ENCODE assay signal across 12 cellular contexts in the genomic region with DNA sequence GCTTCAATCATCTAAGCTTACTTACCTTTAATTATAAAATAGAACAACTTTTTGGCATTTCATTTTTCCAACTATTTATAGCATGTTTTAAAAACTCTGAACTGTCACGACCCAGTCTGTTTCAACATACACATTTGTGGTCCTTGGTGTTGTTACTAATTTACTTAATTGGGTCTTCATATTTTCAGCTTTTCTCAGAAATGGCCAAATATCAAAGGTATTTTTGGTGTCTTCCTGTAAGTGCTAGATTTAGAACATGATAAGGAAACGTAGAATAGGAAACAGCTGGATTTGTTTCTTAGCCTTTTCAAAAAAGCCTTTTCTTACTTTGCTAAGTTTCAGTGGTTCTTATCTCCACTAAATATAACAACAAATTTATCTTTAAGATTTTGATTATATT. TPM values are rescaled to one million over a fixed set of nuclear protein-coding genes. Genes with fewer than 3 reads are reported as not detected.
DNase-seq lines count a peak whose midpoint lies in the region; ATAC-seq, FAIRE-seq and TF ChIP-seq lines count a peak whose summit lies in the region.
"Had no signal": no experiment of that assay in that cellular context is flagged by ENCODE, and none has a peak within 500 bp of the region (broad histone marks: within the 10 kb centered on the region; RNA-seq: fewer than 3 reads in every experiment).

No MANE protein-coding gene starts in this region.

- H3K9me3 ChIP-seq in heart left ventricle (peaks cover 0 to 5% (median 0%) of the 10 kb centered on the region in 12 donors), left lung (no peaks in the 10 kb centered on the region), upper lobe of left lung (no peaks in the 10 kb centered on the region)

- H3K36me3 Mint-ChIP-seq in activated T-helper 17 cell treated with anti-CD3 and anti-CD28 coated beads, Interleukin-2, amount 50 U/mL, for 72 hours (ENCODE audit: low read depth) = peaks cover 7% of the 10 kb centered on the region

- H3K9me3 Mint-ChIP-seq in activated T-helper 17 cell treated with anti-CD3 and anti-CD28 coated beads, Interleukin-2, amount 50 U/mL, for 72 hours = no peaks in the 10 kb centered on the region

- no peaks in the 10 kb centered on the region for H3K27me3 Mint-ChIP-seq in activated T-helper 17 cell treated with anti-CD3 and anti-CD28 coated beads, Interleukin-2, amount 50 U/mL, for 72 hours
- H3K27me3 Mint-ChIP-seq: naive B cell had no signal

- intact Hi-C loops in heart left ventricle (cut with DNase I) (loop anchor here in 9 of 10 donors (5.0 to 10.0 kb wide), 7 partner anchors 93 to 181 kb away; no protein-coding TSS in a partner anchor), left cardiac atrium (cut with DNase I) (no loop called here), left lung (cut with DNase I) (loop anchor here in 1 of 2 donors (10.0 kb wide), 1 partner anchor 173 kb away; no protein-coding TSS in a partner anchor)

- H3K4me1 ChIP-seq in heart left ventricle = peaks cover 3 to 85% (median 42%) of the 10 kb centered on the region in 12 donors
- H3K4me1 ChIP-seq in left lung = peaks cover 33 to 62% of the 10 kb centered on the region in 2 donors
- H3K4me1 ChIP-seq in upper lobe of left lung = peaks cover 29 to 68% (median 44%) of the 10 kb centered on the region in 4 donors

- TF ChIP-seq CTCF in heart left ventricle (IDR thresholded peaks at IDR 0.05) (no peak), left lung (IDR thresholded peaks at IDR 0.05) (no peak), upper lobe of left lung (IDR thresholded peaks at IDR 0.05) (no peak)

- H3K27ac Mint-ChIP-seq in activated T-helper 17 cell treated with anti-CD3 and anti-CD28 coated beads, Interleukin-2, amount 50 U/mL, for 72 hours = peak overlapping the region; percentile 80

- TF ChIP-seq POLR2A in heart left ventricle (IDR thresholded peaks at IDR 0.05) (no peak), upper lobe of left lung (IDR thresholded peaks at IDR 0.05) (no peak), H54 (IDR thresholded peaks at IDR 0.05; ENCODE audit: low read depth, low read length) (no peak)

- H3K36me3 ChIP-seq in heart left ventricle = no peaks in the 10 kb centered on the region
- H3K36me3 ChIP-seq in left lung = peaks cover 0 to 2% of the 10 kb centered on the region in 2 donors
- no peaks in the 10 kb centered on the region for H3K36me3 ChIP-seq in upper lobe of left lung
- H3K36me3 ChIP-seq: cardiac muscle cell had no signal

- no peak for TF ChIP-seq EP300 in upper lobe of left lung (IDR thresholded peaks at IDR 0.05)

- H3K27me3 ChIP-seq in heart left ventricle = no peaks in the 10 kb centered on the region
- no peaks in the 10 kb centered on the region for H3K27me3 ChIP-seq in left lung
- no peaks in the 10 kb centered on the region for H3K27me3 ChIP-seq in upper lobe of left lung
- H3K27me3 ChIP-seq: cardiac muscle cell had no signal

- peaks cover 36% of the 10 kb centered on the region for H3K4me1 Mint-ChIP-seq in activated T-helper 17 cell treated with anti-CD3 and anti-CD28 coated beads, Interleukin-2, amount 50 U/mL, for 72 hours

- DNase-seq in heart left ventricle (no peak), left cardiac atrium (no peak), left lung (no peak), upper lobe of left lung (no peak), NCI-H1092 (lab: John Stamatoyannopoulos, UW) (no peak), H54 (ENCODE audit: insufficient read length, low spot score) (no peak)
- DNase-seq: activated CD8-positive, alpha-beta memory T cell treated with anti-CD3 and anti-CD28 coated beads, Interleukin-2, amount 50 U/mL, for 48 hours; stimulated activated CD4-positive, alpha-beta T cell treated with anti-CD3 and anti-CD28 coated beads, Interleukin-4, amount 100 ng/mL, for 24 hours had no signal

- WGBS in heart left ventricle, 4 donors = 24 to 40% (median 32%) methylated on average over 2 of the region's 2 CpGs
- 25 to 28% methylated on average over 2 of the region's 2 CpGs for WGBS in upper lobe of left lung, 2 donors

- H3K27ac ChIP-seq in heart left ventricle = peak overlapping the region; percentile 7 to 94 (median 72)
- H3K27ac ChIP-seq in left lung = peak overlapping the region; percentile 48 to 60
- H3K27ac ChIP-seq in upper lobe of left lung = peak overlapping the region in 3 of 4 donors; percentile 27 to 69 (median 68)
- H3K27ac ChIP-seq: cardiac muscle cell had no signal

- H3K4me3 Mint-ChIP-seq in activated T-helper 17 cell treated with anti-CD3 and anti-CD28 coated beads, Interleukin-2, amount 50 U/mL, for 72 hours = peak overlapping the region; percentile 66

- ATAC-seq in heart left ventricle (peak in 1 of 4 donors; percentile 30), left cardiac atrium (no peak), left lung (no peak), upper lobe of left lung (ENCODE audit: low FRiP score in 2 of 2) (no peak), GM21447 (IDR thresholded peaks at IDR 0.05; ENCODE audit: unreplicated experiment) (no peak)
- ATAC-seq in activated T-helper 17 cell treated with anti-CD3 and anti-CD28 coated beads, Interleukin-2, amount 50 U/mL, for 72 hours (replicated peaks) = no peak

- no peak for FAIRE-seq in H54 (lab: Jason Lieb, UNC)

- H3K4me3 ChIP-seq in heart left ventricle (peak overlapping the region in 8 of 12 donors; percentile 1 to 29 (median 8)), left lung (no peak overlapping the region), upper lobe of left lung (no peak overlapping the region)
- H3K4me3 ChIP-seq: cardiac muscle cell had no signal

RNA-seq across cellular contexts. Expression of a gene that starts 11.4 kb away (rescaled TPM):
- 10 to 100 TPM in 8 of 9 donors, 1 to 10 TPM in 1; 6.7 to 47.9 (median 16.6) TPM for total RNA-seq in heart left ventricle
- 10 to 100 TPM in 1 of 2 donors, 1 to 10 TPM in 1; 9.8 to 17.0 TPM for polyA plus RNA-seq in heart left ventricle
- total RNA-seq in left cardiac atrium = 10 to 100 TPM; 13.5 to 15.0 TPM
- total RNA-seq in activated T-helper 17 cell treated with anti-CD3 and anti-CD28 coated beads, Interleukin-2, amount 50 U/mL, for 72 hours = 10 to 100 TPM; 13.9 to 35.1 TPM
- total RNA-seq in left lung = 10 to 100 TPM; 20.6 to 22.9 TPM
- total RNA-seq in upper lobe of left lung = 10 to 100 TPM; 13.8 to 46.1 (median 19.0) TPM

Comparison
In these comparisons a context has a peak if more than half of its experiments do, and no peak if none do; other contexts are left out.
1. intact Hi-C loops: an anchor here in heart left ventricle (5.0 to 10.0 kb wide); none called in left cardiac atrium.
2. H3K4me3 ChIP-seq: peak in heart left ventricle (8 of 12); none in left lung (0 of 2) and upper lobe of left lung (0 of 4).
3. Peak in every context shown above with its lines, with median percentiles within 50 percentile points of each other: H3K27ac ChIP-seq.